ENCODE assay signal across 17 cellular contexts in genomic region chr2:19617251-19617650, GRCh38.
A peak's percentile ranks its signal among the peaks of the same experiment; 100 is the strongest.
DNase-seq lines count a peak whose midpoint lies in the region; TF ChIP-seq lines count a peak whose summit lies in the region.
"Had no signal": no experiment of that assay in that cellular context is flagged by ENCODE, and none has a peak within 500 bp of the region (broad histone marks: within the 10 kb centered on the region; RNA-seq: fewer than 3 reads in every experiment).

No MANE protein-coding gene starts in this region.

- CTCF ChIA-PET in HEK293 (lab: Yijun Ruan, JAX) = no interaction called here

- peak; percentile 54 for DNase-seq in COLO668 (lab: John Stamatoyannopoulos, UW; ENCODE audit: unreplicated experiment)
- peak; percentile 19 for DNase-seq in NCI-H82 treated with DMSO at 0.1 percent for 48 hours (lab: John Stamatoyannopoulos, UW; ENCODE audit: unreplicated experiment)
- DNase-seq in myocyte (ENCODE audit: low read depth) = peak; percentile 70
- no peak for DNase-seq in SKM-1 (lab: John Stamatoyannopoulos, UW; ENCODE audit: unreplicated experiment)
- DNase-seq in inferior parietal cortex (ENCODE audit: extremely low spot score) = no peak
- DNase-seq in activated CD4-positive, alpha-beta T cell treated with anti-CD3 and anti-CD28 coated beads for 48 hours = no peak
- DNase-seq: ACHN; CD4-positive, CD25-positive, alpha-beta regulatory T cell; DND-41; KG1; NCI-H1436; NCI-H2107; NCI-H226; SIG-M5; SW 1271 had no signal

- POLR2A ChIA-PET in HEK293 (lab: Yijun Ruan, JAX) = no interaction called here

- H3K36me3 ChIP-seq in HEK293 (ENCODE audit: control insufficient read depth in 2 of 2, insufficient read depth in 1 of 2, low read length in 2 of 2) = no peaks in the 10 kb centered on the region

- no peak overlapping the region for H3K27ac ChIP-seq in HEK293 (ENCODE audit: extremely low read depth, low read depth, low read length)
- H3K27ac ChIP-seq: HL-60 had no signal

- H3K4me3 ChIP-seq in HEK293 (ENCODE audit: low read depth, low read length) = no peak overlapping the region

- TF ChIP-seq CTCF in HEK293 (tag by site-specific recombination; IDR thresholded peaks at IDR 0.05) = no peak

- peaks cover 4% of the 10 kb centered on the region for H3K4me1 ChIP-seq in HEK293 (ENCODE audit: control insufficient read depth, insufficient read depth, low read length)

- H3K9me3 ChIP-seq in HEK293 (ENCODE audit: control insufficient read depth, insufficient read depth, low read depth, low read length) = no peaks in the 10 kb centered on the region

TF ChIP-seq in HEK293, 187 proteins besides CTCF, POLR2A, EP300 and RAD21:
- 0 out of 2 replicates have a peak, but pooled peaks have one; percentile 24 for TF ChIP-seq ZNF335 (tag by site-specific recombination; conservative IDR thresholded peaks at IDR 0.05)
- TF ChIP-seq ZNF692 (tag by site-specific recombination; IDR thresholded peaks at IDR 0.05) = 0 out of 2 replicates have a peak, but pooled peaks have one; percentile 19
- no peak for TF ChIP-seq KLF8 (tag by site-specific recombination; IDR thresholded peaks at IDR 0.05)

Comparison
In these comparisons a context has a peak if more than half of its experiments do, and no peak if none do; other contexts are left out.
1. DNase-seq: peak in COLO668 (single experiment), NCI-H82 treated with DMSO at 0.1 percent for 48 hours (single experiment) and myocyte (single experiment); none in SKM-1 (single experiment), inferior parietal cortex (single experiment) and activated CD4-positive, alpha-beta T cell treated with anti-CD3 and anti-CD28 coated beads for 48 hours (single experiment).